Comparison of ENCODE assay signal across 10 cellular contexts in the genomic region with DNA sequence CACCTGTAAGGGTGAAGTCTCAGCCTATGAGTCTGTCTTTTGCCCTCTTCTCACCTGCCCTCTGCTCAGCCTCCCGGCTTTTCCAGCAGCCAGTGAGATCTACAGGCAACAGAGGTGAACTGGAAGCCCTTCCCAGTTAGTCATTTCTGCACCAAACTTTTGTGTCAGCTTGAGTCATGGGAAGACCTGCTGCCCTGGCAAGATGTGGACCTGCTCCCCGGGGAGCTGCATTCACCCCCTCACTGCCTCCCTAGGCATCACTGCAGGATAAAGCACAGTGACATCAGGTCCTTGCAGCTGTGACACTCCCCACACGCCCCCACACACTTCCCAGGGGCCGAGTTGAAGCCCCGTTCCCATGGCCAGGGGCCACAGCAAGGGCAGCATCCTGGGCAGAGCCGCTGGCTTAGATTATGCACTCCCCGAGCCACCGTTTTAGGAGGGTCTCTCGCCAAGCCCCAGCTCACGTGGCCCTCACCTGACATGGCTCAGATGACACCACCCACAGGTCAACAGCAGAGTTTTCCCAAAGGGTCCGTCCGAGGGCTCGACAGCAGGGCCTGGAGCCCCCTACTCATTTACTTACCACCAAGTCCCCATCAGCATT. TPM values are rescaled to one million over a fixed set of nuclear protein-coding genes. Genes with fewer than 3 reads are reported as not detected.
DNase-seq lines count a peak whose midpoint lies in the region; ATAC-seq, FAIRE-seq and TF ChIP-seq lines count a peak whose summit lies in the region.
"Had no signal": no experiment of that assay in that cellular context is flagged by ENCODE, and none has a peak within 500 bp of the region (broad histone marks: within the 10 kb centered on the region; RNA-seq: fewer than 3 reads in every experiment).

No MANE protein-coding gene starts in this region.

- H3K4me3 ChIP-seq in HCT116 (replicated peaks in 1 of 2; ENCODE audit: low read depth in 1 of 2, low read length in 2 of 2) (no peak overlapping the region), GM12878 (no peak overlapping the region), right cardiac atrium (ENCODE audit: low read length) (peak overlapping the region; percentile 27), suprapubic skin (peak overlapping the region; percentile 23)
- H3K4me3 ChIP-seq: body of pancreas had no signal

- DNase-seq in HCT116 (ENCODE audit: low read depth, low spot score) (no peak), GM12878 (ENCODE audit: low read depth, low spot score) (no peak), right cardiac atrium (no peak), suprapubic skin (ENCODE audit: low spot score in 2 of 2) (no peak), SHP77 treated with DMSO at 0.1 percent for 48 hours (lab: John Stamatoyannopoulos, UW) (no peak), activated gamma-delta T cell treated with Interleukin-2 at 50 U/mL for 16 hours (no peak), Ammon's horn (ENCODE audit: low spot score) (no peak), germinal center (ENCODE audit: low spot score) (no peak)

- no peak for TF ChIP-seq RAD21 in HCT116 (IDR thresholded peaks at IDR 0.05; ENCODE audit: low read depth)
- TF ChIP-seq RAD21 in GM12878 (IDR thresholded peaks at IDR 0.05; ENCODE audit: insufficient read depth, low read depth, low read length): no peak

- no peak overlapping the region for H2AFZ ChIP-seq in HCT116 (ENCODE audit: low read depth, low read length, poor library complexity, severe bottlenecking)
- no peak overlapping the region for H2AFZ ChIP-seq in GM12878 (ENCODE audit: control insufficient read depth, low read depth, low read length)

- H3K4me2 ChIP-seq in HCT116 (ENCODE audit: low read length): peak overlapping the region; percentile 43
- H3K4me2 ChIP-seq in GM12878 (ENCODE audit: control insufficient read depth, insufficient read depth): no peak overlapping the region

- ATAC-seq in HCT116 (no peak), GM12878 (no peak), right cardiac atrium (peak; percentile 2 to 12)

- H3K4me1 ChIP-seq in HCT116 (ENCODE audit: control insufficient read depth in 1 of 2, insufficient read depth in 2 of 2, low read length in 2 of 2): peaks cover 7 to 36% of the 10 kb centered on the region in 2 experiments; a peak in 3 of 4 replicates
- H3K4me1 ChIP-seq in GM12878 (ENCODE audit: control insufficient read depth, insufficient read depth, low read length): peaks cover 64% of the 10 kb centered on the region
- H3K4me1 ChIP-seq in right cardiac atrium (ENCODE audit: control insufficient read depth, insufficient read depth, low read length): peaks cover 15% of the 10 kb centered on the region
- peaks cover 56% of the 10 kb centered on the region for H3K4me1 ChIP-seq in suprapubic skin

- POLR2A ChIA-PET in HCT116 (lab: Charles Lee) (no interaction called here), GM12878 (lab: Charles Lee) (interaction anchor here (1.5 kb wide), 1 partner anchor 11 kb away, joined by 4 read pairs; no protein-coding TSS in a partner anchor)

- no peaks in the 10 kb centered on the region for H4K20me1 ChIP-seq in HCT116 (ENCODE audit: insufficient read depth)
- H4K20me1 ChIP-seq in GM12878 (ENCODE audit: control insufficient read depth, insufficient read depth): peaks cover 4% of the 10 kb centered on the region

- no peaks in the 10 kb centered on the region for H3K9me2 ChIP-seq in HCT116 (ENCODE audit: insufficient read depth)

- CTCF ChIA-PET in HCT116 (lab: Charles Lee): interaction anchor here (1.5 to 4.4 kb wide), 3 partner anchors 49 to 128 kb away, joined by 5 to 64 read pairs (median 19); no protein-coding TSS in a partner anchor
- CTCF ChIA-PET in GM12878 (lab: Yijun Ruan, JAX): interaction anchor here (0.8 to 9.2 kb wide), 11 partner anchors 13 to 130 kb away, joined by 3 to 138 read pairs (median 6); no protein-coding TSS in a partner anchor

- H3K79me2 ChIP-seq in HCT116 (ENCODE audit: insufficient read depth, low read length): no peaks in the 10 kb centered on the region
- H3K79me2 ChIP-seq in GM12878 (ENCODE audit: control insufficient read depth, insufficient read depth, low read length): peaks cover 37% of the 10 kb centered on the region

- FAIRE-seq in GM12878 (lab: Jason Lieb, UNC): no peak

- H3K9me3 ChIP-seq in HCT116 (ENCODE audit: control insufficient read depth in 1 of 2, insufficient read depth in 1 of 2, low read depth in 1 of 2, low read length in 2 of 2) (no peaks in the 10 kb centered on the region), GM12878 (replicated peaks; ENCODE audit: control insufficient read depth, insufficient read depth, low read length) (no peaks in the 10 kb centered on the region), right cardiac atrium (ENCODE audit: control insufficient read depth, low read length) (no peaks in the 10 kb centered on the region), suprapubic skin (no peaks in the 10 kb centered on the region)
- H3K9me3 ChIP-seq: body of pancreas, neutrophil had no signal

- in situ Hi-C loops in GM12878 (cut with MboI): no loop called here

- H3K36me3 ChIP-seq in HCT116 (ENCODE audit: control insufficient read depth in 1 of 2, insufficient read depth in 2 of 2, low read length in 2 of 2): no peaks in the 10 kb centered on the region
- no peaks in the 10 kb centered on the region; a peak in 1 of 4 replicates for H3K36me3 ChIP-seq in GM12878 (ENCODE audit: control insufficient read depth in 2 of 2, insufficient read depth in 2 of 2, low read length in 1 of 2)
- no peaks in the 10 kb centered on the region for H3K36me3 ChIP-seq in suprapubic skin
- H3K36me3 ChIP-seq: neutrophil had no signal

- WGBS in GM12878 (ENCODE audit: insufficient coverage, insufficient replicate concordance, low lambda C conversion rate, missing lambda C conversion rate): 47% methylated on average over 13 of the region's 13 CpGs
- WGBS in right cardiac atrium: 52% methylated on average over 13 of the region's 13 CpGs
- WGBS in suprapubic skin: 60% methylated on average over 13 of the region's 13 CpGs

- SMC1A ChIA-PET in GM12878 (lab: Charles Lee; ENCODE audit: uncharacterized antibody, unreplicated experiment): interaction anchor here (0.9 to 4.5 kb wide), 6 partner anchors 22 to 147 kb away, joined by 4 to 16 read pairs (median 6); no protein-coding TSS in a partner anchor

- BruUV-seq in HCT116 (replicated peaks; lab: Mats Ljungman, UMichigan): no TSS peak
- no TSS peak for BruUV-seq in GM12878 (replicated peaks; lab: Mats Ljungman, UMichigan)

- intact Hi-C loops in HCT116 (cut with micrococcal nuclease): loop anchor here (2.0 kb wide), 1 partner anchor 64 kb away; no protein-coding TSS in a partner anchor
- intact Hi-C loops in GM12878 (cut with micrococcal nuclease; ENCODE audit: unreplicated experiment): no loop called here
- intact Hi-C loops in right cardiac atrium (cut with DNase I): loop anchor here (2.0 to 10.0 kb wide), 3 partner anchors 62 to 64 kb away; no protein-coding TSS in a partner anchor

- TF ChIP-seq CTCF in HCT116 (IDR thresholded peaks at IDR 0.05 in 2 of 3, conservative IDR thresholded peaks at IDR 0.05 in 1 of 3; ENCODE audit: borderline replicate concordance in 1 of 3, insufficient read depth in 1 of 3, low read depth in 2 of 3, low read length in 2 of 3) (no peak), GM12878 (IDR thresholded peaks at IDR 0.05 in 2 of 3, conservative IDR thresholded peaks at IDR 0.05 in 1 of 3; ENCODE audit: control insufficient read depth in 2 of 3, extremely low read depth in 1 of 3, insufficient read depth in 1 of 3, low read depth in 3 of 3, low read length in 3 of 3) (no peak), suprapubic skin (IDR thresholded peaks at IDR 0.05) (no peak)

- H3K27me3 ChIP-seq in HCT116 (ENCODE audit: insufficient read depth, low read length) (peaks cover 5% of the 10 kb centered on the region; the same call in 1 of the 2 replicates), GM12878 (replicated peaks in 1 of 2; ENCODE audit: control insufficient read depth in 2 of 2, insufficient read depth in 2 of 2, low read length in 1 of 2) (no peaks in the 10 kb centered on the region), right cardiac atrium (ENCODE audit: control insufficient read depth, insufficient read depth) (no peaks in the 10 kb centered on the region), suprapubic skin (no peaks in the 10 kb centered on the region)

- TF ChIP-seq POLR2A in HCT116 (IDR thresholded peaks at IDR 0.05; ENCODE audit: borderline replicate concordance, extremely low read depth, insufficient read depth, insufficient read length) (no peak), GM12878 (IDR thresholded peaks at IDR 0.05; ENCODE audit: low read depth, low read length) (peak; percentile 16; the same call in 1 of the 2 replicates), suprapubic skin (IDR thresholded peaks at IDR 0.05) (no peak)

- H3K9ac ChIP-seq in HCT116 (ENCODE audit: low read length) (no peak overlapping the region), GM12878 (ENCODE audit: control insufficient read depth, insufficient read depth, low read length) (no peak overlapping the region)

- TF ChIP-seq EP300 in GM12878 (IDR thresholded peaks at IDR 0.05; ENCODE audit: borderline replicate concordance in 1 of 2, control insufficient read depth in 1 of 2, low read depth in 2 of 2, low read length in 2 of 2): no peak
- no peak for TF ChIP-seq EP300 in suprapubic skin (IDR thresholded peaks at IDR 0.05)

- no peak overlapping the region for H3K27ac ChIP-seq in HCT116 (ENCODE audit: low read depth, low read length)
- H3K27ac ChIP-seq in GM12878 (ENCODE audit: control insufficient read depth, insufficient read depth): no peak overlapping the region
- no peak overlapping the region for H3K27ac ChIP-seq in right cardiac atrium (ENCODE audit: low read length)
- H3K27ac ChIP-seq in suprapubic skin: peak overlapping the region; percentile 59
- H3K27ac ChIP-seq: neutrophil had no signal

- RAD21 ChIA-PET in HCT116 (lab: Charles Lee; ENCODE audit: low non-redundant PET in 1 of 2, low total read pairs in 2 of 2, uncharacterized antibody in 2 of 2, unreplicated experiment in 2 of 2) (interaction anchor here (1.9 to 2.2 kb wide), 2 partner anchors 128 kb away, joined by 10 to 13 read pairs; no protein-coding TSS in a partner anchor), GM12878 (lab: Charles Lee; ENCODE audit: unreplicated experiment) (interaction anchor here (1.6 to 5.5 kb wide), 3 partner anchors 27 to 65 kb away, joined by 5 to 24 read pairs (median 12); no protein-coding TSS in a partner anchor)

RNA-seq across cellular contexts. Expression of a gene that starts 6.5 kb away (rescaled TPM):
- total RNA-seq in HCT116 (2021; ENCODE audit: unreplicated experiment) (58.5 TPM), GM12878 (2014; rRNA removed) (35.6 and 49.4 TPM in 2 replicates), GM12878 (2014; rRNA removed; fragmentation: Illumina TruSeq; extraction: Trizol) (20.8 and 24.4 TPM in 2 replicates), GM12878 (2021) (101 and 112 TPM in 2 replicates), right cardiac atrium (100 to 1,000 TPM; 130 to 164 (median 154) TPM), suprapubic skin (100 to 1,000 TPM in 2 of 4 donors, 10 to 100 TPM in 2; 78.0 to 208 (median 106) TPM)
- 55.2 and 59.1 TPM in 2 replicates for polyA plus RNA-seq in HCT116 (2012)
- 192 and 258 TPM in 2 replicates for total RNA-seq in GM12878 (2013; cell fraction: nucleolus; rRNA removed)
- polyA plus RNA-seq in GM12878 (2011; ENCODE audit: low read depth): 36.8 TPM
- polyA plus RNA-seq in GM12878 (2011; rRNA removed) (17.6 and 41.4 TPM in 2 replicates), GM12878 (2014; fragmentation: Illumina TruSeq; extraction: Trizol) (39.5 and 40.5 TPM in 2 replicates), GM12878 (2014; fragmentation: Nextera tagmentation; extraction: Ambion mirVana) (1 to 10 TPM; 1.4 to 2.5 TPM), GM12878 (2014; rRNA removed) (38.6 and 53.1 TPM in 2 replicates), GM12878 (2016; fragmentation: Nextera tagmentation; extraction: Ambion mirVana) (10 to 100 TPM; 16.5 to 21.4 TPM), right cardiac atrium (77.4 TPM)
- polyA plus RNA-seq in GM12878 (2011; cell fraction: cytosol; rRNA removed): 34.7 and 44.4 TPM in 2 replicates
- 238 and 247 TPM in 2 replicates for polyA plus RNA-seq in GM12878 (2011; cell fraction: nucleus; rRNA removed)
- 50.4 and 62.8 TPM in 2 replicates for polyA plus RNA-seq in GM12878 (2012)
- polyA minus RNA-seq in GM12878 (2011; rRNA and poly(A)+ RNA removed): 41.5 and 66.5 TPM in 2 replicates
- polyA minus RNA-seq in GM12878 (2011; cell fraction: cytosol; rRNA and poly(A)+ RNA removed): 31.5 and 37.0 TPM in 2 replicates
- 61.5 and 95.8 TPM in 2 replicates for polyA minus RNA-seq in GM12878 (2011; cell fraction: nucleus; rRNA and poly(A)+ RNA removed)

Comparison
In these comparisons a context has a peak if more than half of its experiments do, and no peak if none do; other contexts are left out.
1. ATAC-seq: peak in right cardiac atrium (2 of 2); none in HCT116 (single experiment) and GM12878 (single experiment).
2. H3K4me3 ChIP-seq: peak in right cardiac atrium (single experiment) and suprapubic skin (single experiment); none in HCT116 (0 of 2) and GM12878 (single experiment).